In genomic region chr18:58042826-58043362, GRCh38 we compare ENCODE assay signal across 8 cellular contexts. TPM values are rescaled to one million over a fixed set of nuclear protein-coding genes. Genes with fewer than 3 reads are reported as not detected.
A peak's percentile ranks its signal among the peaks of the same experiment; 100 is the strongest.
DNase-seq lines count a peak whose midpoint lies in the region; FAIRE-seq and TF ChIP-seq lines count a peak whose summit lies in the region.

No MANE protein-coding gene starts in this region.

- no CpG with 5 or more reads among the region's 14 CpGs for WGBS in trophoblast cell (ENCODE audit: extremely low coverage, insufficient coverage, insufficient read length)

- H4K8ac ChIP-seq in trophoblast cell (ENCODE audit: low read depth, low read length), result no peak overlapping the region

- intact Hi-C loops in endothelial cell of umbilical vein (cut with micrococcal nuclease), result loop anchor here (1.0 to 10.0 kb wide), 9 partner anchors 79 to 629 kb away; partner anchors contain the start of gene MALT1

- H4K91ac ChIP-seq in trophoblast cell (ENCODE audit: low read depth, low read length), result no peak overlapping the region

- H3K27ac ChIP-seq in DOHH2 (ENCODE audit: low read depth, low read length) (peak overlapping the region; percentile 86), endothelial cell of umbilical vein (ENCODE audit: insufficient read depth, low read depth, low read length) (no peak overlapping the region), trophoblast cell (ENCODE audit: low read depth, low read length) (no peak overlapping the region)

- H2BK12ac ChIP-seq in trophoblast cell (ENCODE audit: low read length), result no peak overlapping the region

- peak; percentile 53 for DNase-seq in OCI-M1 (lab: John Stamatoyannopoulos, UW)
- no peak for DNase-seq in endothelial cell of umbilical vein (ENCODE audit: low read depth, low spot score)
- peak in 1 of 2 donors; percentile 15 for DNase-seq in trophoblast cell
- no peak for DNase-seq in GM13976 (ENCODE audit: low spot score)
- no peak for DNase-seq in NCI-H1092 (lab: John Stamatoyannopoulos, UW)
- no peak for DNase-seq in NCI-H2029 treated with DMSO at 0.1 percent for 48 hours (lab: John Stamatoyannopoulos, UW)
- no peak for DNase-seq in stimulated activated CD4-positive, alpha-beta T cell treated with anti-CD3 and anti-CD28 coated beads, Interleukin-4, amount 100 ng/mL, for 4 hours

- H3K4me1 ChIP-seq in DOHH2 (ENCODE audit: control insufficient read depth, low read length), result peaks cover 68% of the 10 kb centered on the region
- H3K4me1 ChIP-seq in endothelial cell of umbilical vein (ENCODE audit: control insufficient read depth, extremely low read depth, insufficient read depth, low read length), result peaks cover 16% of the 10 kb centered on the region
- no peaks in the 10 kb centered on the region for H3K4me1 ChIP-seq in trophoblast cell (ENCODE audit: control insufficient read depth in 1 of 2, insufficient read depth in 2 of 2, low read length in 2 of 2)

- H3K9me2 ChIP-seq in DOHH2 (replicated peaks; ENCODE audit: control insufficient read depth, low read length), result no peaks in the 10 kb centered on the region

- H4K12ac ChIP-seq in trophoblast cell (ENCODE audit: low read depth, low read length), result no peak overlapping the region

- FAIRE-seq in endothelial cell of umbilical vein (lab: Jason Lieb, UNC), result no peak

- no peak overlapping the region for H2AK5ac ChIP-seq in trophoblast cell (ENCODE audit: low read length)

- peak overlapping the region; percentile 84 for H3K4me2 ChIP-seq in DOHH2 (ENCODE audit: low read length)
- H3K4me2 ChIP-seq in endothelial cell of umbilical vein (ENCODE audit: insufficient read depth, low read length), result peak overlapping the region; percentile 99
- H3K4me2 ChIP-seq in trophoblast cell (ENCODE audit: low read length), result peak overlapping the region; percentile 90

- no peak overlapping the region for H2BK120ac ChIP-seq in trophoblast cell (ENCODE audit: insufficient read depth, low read length, poor library complexity)

- H3K36me3 ChIP-seq in DOHH2 (ENCODE audit: control insufficient read depth, low read length), result peaks cover 5% of the 10 kb centered on the region; the same call in 1 of the 2 replicates
- no peaks in the 10 kb centered on the region for H3K36me3 ChIP-seq in endothelial cell of umbilical vein (ENCODE audit: control insufficient read depth in 2 of 2, extremely low read depth in 1 of 2, insufficient read depth in 2 of 2, low read length in 2 of 2)
- H3K36me3 ChIP-seq in trophoblast cell (ENCODE audit: control insufficient read depth in 1 of 2, insufficient read depth in 2 of 2, low read length in 2 of 2), result no peaks in the 10 kb centered on the region

- no peak overlapping the region for H2BK5ac ChIP-seq in trophoblast cell (ENCODE audit: low read depth, low read length, poor library complexity)

- no peak for TF ChIP-seq POLR2A in endothelial cell of umbilical vein (IDR thresholded peaks at IDR 0.05; ENCODE audit: low read depth, low read length)

- POLR2A ChIA-PET in endothelial cell of umbilical vein (lab: Charles Lee), result interaction anchor here (0.6 kb wide), 1 partner anchor 155 kb away, joined by 3 read pairs; no protein-coding TSS in a partner anchor

- H3K4ac ChIP-seq in trophoblast cell (ENCODE audit: low read depth, low read length), result no peak overlapping the region

- H4K20me1 ChIP-seq in DOHH2 (ENCODE audit: control insufficient read depth, insufficient read depth, low read depth, low read length) (peaks cover 20% of the 10 kb centered on the region; the same call in 1 of the 2 replicates), endothelial cell of umbilical vein (replicated peaks; ENCODE audit: control insufficient read depth, extremely low read depth, insufficient read depth, low read length) (no peaks in the 10 kb centered on the region)

- H3F3A ChIP-seq in DOHH2 (ENCODE audit: control insufficient read depth, insufficient read depth), result peaks cover 13% of the 10 kb centered on the region

- in situ Hi-C loops in GM13976 (cut with MboI; ENCODE audit: low sequenced_read_pairs, unreplicated experiment), result loop anchor here (10.0 kb wide), 1 partner anchor 82 kb away; no protein-coding TSS in a partner anchor

- H2AFZ ChIP-seq in endothelial cell of umbilical vein (ENCODE audit: low read depth, low read length), result peak overlapping the region; percentile 80
- H2AFZ ChIP-seq in trophoblast cell (ENCODE audit: insufficient read depth, low read length, poor library complexity), result peak overlapping the region; percentile 66

- peaks cover 15% of the 10 kb centered on the region for H3K79me1 ChIP-seq in trophoblast cell (ENCODE audit: low read length)

- TF ChIP-seq CTCF in DOHH2 (IDR thresholded peaks at IDR 0.05; ENCODE audit: low read depth, low read length, poor library complexity, severe bottlenecking) (no peak), endothelial cell of umbilical vein (IDR thresholded peaks at IDR 0.05; ENCODE audit: extremely low read depth in 1 of 2, insufficient read depth in 1 of 2, low read depth in 1 of 2, low read length in 2 of 2) (no peak), GM13976 (IDR thresholded peaks at IDR 0.05; ENCODE audit: borderline replicate concordance, control extremely low read depth, extremely low read depth, insufficient read depth, missing control alignments) (no peak)

- H3K9me1 ChIP-seq in endothelial cell of umbilical vein (replicated peaks; ENCODE audit: control insufficient read depth, extremely low read depth, insufficient read depth, low read length), result no peaks in the 10 kb centered on the region

- H3K4me3 ChIP-seq in DOHH2 (ENCODE audit: low read length), result peak overlapping the region; percentile 88
- H3K4me3 ChIP-seq in endothelial cell of umbilical vein (replicated peaks in 1 of 3; ENCODE audit: insufficient read depth in 1 of 3, low read depth in 1 of 3, low read length in 3 of 3), result peak overlapping the region; percentile 75 to 93 (median 77)
- no peak overlapping the region for H3K4me3 ChIP-seq in trophoblast cell (ENCODE audit: low read depth, low read length)

- no peaks in the 10 kb centered on the region for H3K9me3 ChIP-seq in DOHH2 (ENCODE audit: control insufficient read depth, insufficient read depth, low read length)
- no peaks in the 10 kb centered on the region for H3K9me3 ChIP-seq in endothelial cell of umbilical vein (replicated peaks; ENCODE audit: control insufficient read depth, insufficient read depth, low read length)
- no peaks in the 10 kb centered on the region for H3K9me3 ChIP-seq in trophoblast cell (ENCODE audit: insufficient read depth, low read depth, low read length)

- CTCF ChIA-PET in endothelial cell of umbilical vein (lab: Charles Lee), result interaction anchor here (0.9 to 4.1 kb wide), 26 partner anchors 9 to 721 kb away, joined by 3 to 132 read pairs (median 6); no protein-coding TSS in a partner anchor

- H3K27me3 ChIP-seq in DOHH2 (ENCODE audit: control insufficient read depth, low read length) (0 out of 2 replicates have a peak, but pooled peaks cover 3% of the 10 kb centered on the region), endothelial cell of umbilical vein (ENCODE audit: control insufficient read depth in 2 of 2, insufficient read depth in 2 of 2, low read length in 2 of 2) (no peaks in the 10 kb centered on the region), trophoblast cell (ENCODE audit: insufficient read depth, low read length) (no peaks in the 10 kb centered on the region)

- H3K9ac ChIP-seq in endothelial cell of umbilical vein (replicated peaks; ENCODE audit: extremely low read depth, insufficient read depth, low read length), result peak overlapping the region; percentile 61
- no peak overlapping the region for H3K9ac ChIP-seq in trophoblast cell (ENCODE audit: low read length)

- H3K23ac ChIP-seq in trophoblast cell (ENCODE audit: low read length), result no peak overlapping the region

- H3K14ac ChIP-seq in trophoblast cell (ENCODE audit: low read length), result no peak overlapping the region

- dilution Hi-C loops in endothelial cell of umbilical vein (cut with MboI; ENCODE audit: extremely low pct_ligation_motif_present, low sequenced_read_pairs), result no loop called here

- H3K18ac ChIP-seq in trophoblast cell (ENCODE audit: low read length), result no peak overlapping the region

- H3K79me2 ChIP-seq in DOHH2 (ENCODE audit: control insufficient read depth, low read length) (peaks cover 36% of the 10 kb centered on the region), endothelial cell of umbilical vein (ENCODE audit: control insufficient read depth, insufficient read depth, low read length) (no peaks in the 10 kb centered on the region), trophoblast cell (ENCODE audit: control insufficient read depth, insufficient read depth, low read length, poor library complexity) (peaks cover 8% of the 10 kb centered on the region)

- no TSS peak for BruUV-seq in endothelial cell of umbilical vein (replicated peaks; lab: Mats Ljungman, UMichigan)

TF ChIP-seq in endothelial cell of umbilical vein, 7 proteins besides CTCF, POLR2A, EP300 and RAD21:
- no peak for TF ChIP-seq FOS (IDR thresholded peaks at IDR 0.05; ENCODE audit: borderline replicate concordance, insufficient read depth, low read length)
- TF ChIP-seq GATA2 (IDR thresholded peaks at IDR 0.05; ENCODE audit: insufficient read depth, insufficient read length, low read depth, low read length), result no peak
- no peak for TF ChIP-seq JUN (IDR thresholded peaks at IDR 0.05; ENCODE audit: borderline replicate concordance, insufficient read depth, insufficient read length, low read depth)
- TF ChIP-seq EZH2 (IDR thresholded peaks at IDR 0.05; ENCODE audit: borderline replicate concordance, low read depth, low read length, severe bottlenecking), result no peak
- TF ChIP-seq MAX (IDR thresholded peaks at IDR 0.05; ENCODE audit: insufficient read depth, insufficient read length), result no peak
- no peak for TF ChIP-seq MYC (IDR thresholded peaks at IDR 0.05; ENCODE audit: low read depth, low read length)
- no peak for TF ChIP-seq POLR2AphosphoS5 (IDR thresholded peaks at IDR 0.05; ENCODE audit: insufficient read depth, low read depth, low read length)

RNA-seq across cellular contexts. Expression of gene NEDD4L, which starts 1.1 kb away (rescaled TPM):
- total RNA-seq in endothelial cell of umbilical vein, result 78.9 and 95.9 TPM in 2 replicates
- 20.5 and 23.1 TPM in 2 replicates for polyA plus RNA-seq in endothelial cell of umbilical vein
- 15.4 and 16.9 TPM in 2 replicates for polyA plus RNA-seq in endothelial cell of umbilical vein (2011; cell fraction: cytosol; rRNA removed)
- polyA plus RNA-seq in endothelial cell of umbilical vein (2011; cell fraction: nucleus; rRNA removed), result 52.5 and 61.9 TPM in 2 replicates
- 15.8 and 19.7 TPM in 2 replicates for polyA plus RNA-seq in endothelial cell of umbilical vein (2012)
- polyA minus RNA-seq in endothelial cell of umbilical vein, result 33.1 and 60.1 TPM in 2 replicates
- 16.7 TPM for polyA minus RNA-seq in endothelial cell of umbilical vein (2011; cell fraction: cytosol; rRNA and poly(A)+ RNA removed)
- polyA minus RNA-seq in endothelial cell of umbilical vein (2011; cell fraction: nucleus; rRNA and poly(A)+ RNA removed), result 74.9 and 85.4 TPM in 2 replicates
- 112 and 117 TPM in 2 replicates for polyA plus RNA-seq in trophoblast cell (2013)
